In the genomic region with DNA sequence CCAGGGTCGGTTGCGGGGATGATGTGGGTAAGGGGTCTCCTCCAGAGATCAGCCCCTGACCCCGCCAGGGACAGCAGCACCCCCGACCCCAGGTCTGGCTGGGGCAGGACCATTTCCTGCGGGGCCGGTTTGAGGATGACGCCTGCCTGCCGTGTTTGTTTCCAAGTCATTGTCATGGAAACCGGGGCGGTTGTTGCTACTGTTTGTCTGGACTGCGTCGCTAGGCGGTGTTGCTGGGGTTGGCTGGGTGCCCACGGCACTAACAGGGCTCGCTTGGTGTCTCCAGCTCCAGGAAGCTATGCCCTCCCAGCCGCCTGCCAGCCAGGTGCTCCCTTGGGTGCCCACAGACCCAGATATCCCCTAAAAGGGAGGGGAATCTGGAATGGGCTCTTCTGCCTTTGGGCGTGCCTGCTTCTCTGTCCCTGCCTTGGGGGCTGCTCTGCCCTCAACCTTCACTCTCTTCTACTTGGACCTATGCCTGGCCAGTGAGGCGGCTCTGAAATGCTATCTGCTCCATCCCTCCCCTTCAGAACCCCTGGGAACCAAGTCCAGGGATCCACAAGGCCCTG, we compare ENCODE assay signal across 8 cellular contexts. TPM values are rescaled to one million over a fixed set of nuclear protein-coding genes. Genes with fewer than 3 reads are reported as not detected.
DNase-seq lines count a peak whose midpoint lies in the region; ATAC-seq and TF ChIP-seq lines count a peak whose summit lies in the region.

No MANE protein-coding gene starts in this region.

- TF ChIP-seq CTCF in coronary artery (IDR thresholded peaks at IDR 0.05) (no peak), left lung (IDR thresholded peaks at IDR 0.05) (no peak)

- peak; percentile 43 for ATAC-seq in HG03442 (IDR thresholded peaks at IDR 0.05; ENCODE audit: unreplicated experiment)
- peak; percentile 67 for ATAC-seq in left lung

- intact Hi-C loops in left lung (cut with DNase I) = no loop called here

- DNase-seq in NCI-H82 (lab: John Stamatoyannopoulos, UW) (peak; percentile 51), NCI-H82 treated with DMSO at 0.1 percent for 48 hours (lab: John Stamatoyannopoulos, UW; ENCODE audit: unreplicated experiment) (no peak), NCI-H510A treated with DMSO at 0.1 percent for 48 hours (lab: John Stamatoyannopoulos, UW) (peak; percentile 85), coronary artery (ENCODE audit: low spot score) (peak; percentile 99), left lung (peak; percentile 95 to 96)
- DNase-seq in activated CD4-positive, alpha-beta T cell treated with anti-CD3 and anti-CD28 coated beads, Interleukin-2, amount 50 U/mL, for 1 hour = peak; percentile 96
- peak; percentile 82 for DNase-seq in stimulated activated CD4-positive, alpha-beta T cell treated with anti-CD3 and anti-CD28 coated beads, Interleukin-2, amount 100 ng/mL, for 4 hours (ENCODE audit: low read depth)

- H3K4me3 ChIP-seq in coronary artery (peak overlapping the region; percentile 67), left lung (peak overlapping the region; percentile 15)

- H3K9me3 ChIP-seq in left lung = no peaks in the 10 kb centered on the region

- H3K27me3 ChIP-seq in left lung = peaks cover 0 to 82% of the 10 kb centered on the region in 2 donors

- H3K27ac ChIP-seq in coronary artery (peak overlapping the region; percentile 96 to 100), left lung (peak overlapping the region; percentile 92 to 97)

- H3K36me3 ChIP-seq in left lung = peaks cover 0 to 18% of the 10 kb centered on the region in 2 donors

- H3K4me1 ChIP-seq in left lung = peaks cover 54 to 86% of the 10 kb centered on the region in 2 donors

RNA-seq across cellular contexts. Expression of a gene that starts 4.7 kb away (rescaled TPM):
- total RNA-seq in left lung = 100 to 1,000 TPM; 171 to 281 TPM

RNA-seq across cellular contexts. Expression of a gene that starts 7.3 kb away (rescaled TPM):
- 100 to 1,000 TPM; 172 to 224 TPM for total RNA-seq in left lung

RNA-seq across cellular contexts. Expression of a gene that starts 9.1 kb away (rescaled TPM):
- 10 to 100 TPM; 12.8 to 16.8 TPM for total RNA-seq in left lung

RNA-seq across cellular contexts. Expression of a gene that starts 44.4 kb away (rescaled TPM):
- 1 to 10 TPM; 2.4 to 3.0 TPM for total RNA-seq in left lung
